10 cellular contexts compared by ENCODE assay signal in genomic region chr5:142433526-142434321, GRCh38.
DNase-seq lines count a peak whose midpoint lies in the region; ATAC-seq and TF ChIP-seq lines count a peak whose summit lies in the region.
"Had no signal": no experiment of that assay in that cellular context is flagged by ENCODE, and none has a peak within 500 bp of the region (broad histone marks: within the 10 kb centered on the region; RNA-seq: fewer than 3 reads in every experiment).

No MANE protein-coding gene starts in this region.

- no peaks in the 10 kb centered on the region for H3K9me3 ChIP-seq in breast epithelium

- H3K4me1 ChIP-seq in breast epithelium, result peaks cover 7 to 21% of the 10 kb centered on the region in 2 donors

- H3K27ac Mint-ChIP-seq in MCF 10A (ENCODE audit: low read depth, unreplicated experiment), result no peak overlapping the region

- no TSS peak for BruUV-seq in MCF 10A (replicated peaks; lab: Mats Ljungman, UMichigan)

- CTCF ChIA-PET in MCF 10A (lab: Yijun Ruan, JAX), result no interaction called here

- H3K36me3 Mint-ChIP-seq in MCF 10A (ENCODE audit: insufficient read depth, unreplicated experiment), result no peaks in the 10 kb centered on the region

- H3K4me3 ChIP-seq in breast epithelium (peak overlapping the region in 1 of 3 donors; percentile 3), fibroblast of pulmonary artery (replicated peaks; ENCODE audit: low read depth, low read length) (no peak overlapping the region)

- no peaks in the 10 kb centered on the region for H3K9me3 Mint-ChIP-seq in MCF 10A (ENCODE audit: unreplicated experiment)

- intact Hi-C loops in breast epithelium (cut with DNase I; ENCODE audit: low total_unique reads), result no loop called here
- intact Hi-C loops in MCF 10A (cut with micrococcal nuclease), result no loop called here
- intact Hi-C loops in sciatic nerve (cut with DNase I), result no loop called here

- POLR2A ChIA-PET in MCF 10A (lab: Yijun Ruan, JAX), result no interaction called here

- no peaks in the 10 kb centered on the region for H3K27me3 ChIP-seq in breast epithelium

- no peak for DNase-seq in breast epithelium (ENCODE audit: low spot score in 2 of 2)
- no peak for DNase-seq in MCF 10A (ENCODE audit: unreplicated experiment)
- DNase-seq in SW480 (ENCODE audit: low spot score), result peak; percentile 59
- DNase-seq in fibroblast of pulmonary artery (ENCODE audit: low read depth), result peak; percentile 72
- no peak for DNase-seq in sciatic nerve (ENCODE audit: low spot score)
- no peak for DNase-seq in NCI-H2171 (lab: John Stamatoyannopoulos, UW)
- DNase-seq in activated CD8-positive, alpha-beta memory T cell treated with anti-CD3 and anti-CD28 coated beads for 24 hours, result no peak
- DNase-seq: T1000 had no signal

- ATAC-seq in sciatic nerve, result peak; percentile 66
- no peak for ATAC-seq in HG03025 (IDR thresholded peaks at IDR 0.05; ENCODE audit: low FRiP score, unreplicated experiment)
- ATAC-seq: esophagus mucosa had no signal

- H3K4me3 Mint-ChIP-seq in MCF 10A (ENCODE audit: unreplicated experiment), result no peak overlapping the region

- peak overlapping the region; percentile 11 to 64 for H3K27ac ChIP-seq in breast epithelium

- no peaks in the 10 kb centered on the region for H3K36me3 ChIP-seq in breast epithelium

- H3K4me1 Mint-ChIP-seq in MCF 10A (ENCODE audit: insufficient read depth, unreplicated experiment), result peaks cover 14% of the 10 kb centered on the region

- TF ChIP-seq CTCF in breast epithelium (IDR thresholded peaks at IDR 0.05) (no peak), MCF 10A (IDR thresholded peaks at IDR 0.05; ENCODE audit: unreplicated experiment) (no peak), fibroblast of pulmonary artery (IDR thresholded peaks at IDR 0.05; ENCODE audit: low read length, missing control alignments) (no peak)

- H3K27me3 Mint-ChIP-seq in MCF 10A (ENCODE audit: insufficient read depth, unreplicated experiment), result no peaks in the 10 kb centered on the region

- TF ChIP-seq POLR2A in breast epithelium (IDR thresholded peaks at IDR 0.05), result no peak

Comparison
In these comparisons a context has a peak if more than half of its experiments do, and no peak if none do; other contexts are left out.
1. DNase-seq: peak in SW480 (single experiment) and fibroblast of pulmonary artery (single experiment); none in breast epithelium (0 of 2), MCF 10A (single experiment), sciatic nerve (single experiment), NCI-H2171 (single experiment) and activated CD8-positive, alpha-beta memory T cell treated with anti-CD3 and anti-CD28 coated beads for 24 hours (single experiment).